7 cellular contexts compared by ENCODE assay signal in genomic region chr19:18203408-18203862, GRCh38. TPM values are rescaled to one million over a fixed set of nuclear protein-coding genes. Genes with fewer than 3 reads are reported as not detected.
DNase-seq lines count a peak whose midpoint lies in the region; ATAC-seq, FAIRE-seq and TF ChIP-seq lines count a peak whose summit lies in the region.

No MANE protein-coding gene starts in this region.

- ATAC-seq in left ventricle myocardium superior (peak; percentile 1), HG03432 (IDR thresholded peaks at IDR 0.05; ENCODE audit: unreplicated experiment) (no peak)

- no peak for TF ChIP-seq POLR2A in GM12892 (IDR thresholded peaks at IDR 0.05; ENCODE audit: low read depth, low read length)

- intact Hi-C loops in left ventricle myocardium superior (cut with micrococcal nuclease): loop anchor here (10.0 kb wide), 1 partner anchor 121 kb away; the partner anchor contains the start of gene LSM4

- peak; percentile 71 for FAIRE-seq in GM12892 (lab: Jason Lieb, UNC)
- FAIRE-seq in HTR-8/SVneo (lab: Jason Lieb, UNC): peak; percentile 81

- DNase-seq in GM12892 (ENCODE audit: insufficient read length): no peak
- no peak for DNase-seq in HTR-8/SVneo (ENCODE audit: insufficient read length, low spot score)
- peak; percentile 54 for DNase-seq in activated naive CD4-positive, alpha-beta T cell treated with anti-CD3 and anti-CD28 coated beads, Interleukin-2, amount 50 U/mL, for 16 hours
- peak; percentile 75 for DNase-seq in left ventricle myocardium superior
- peak; percentile 70 for DNase-seq in putamen (ENCODE audit: low spot score)
- no peak for DNase-seq in NK-92 treated with Interleukin-12 subunit alpha and Interleukin-12 subunit beta, amount 100 ng/mL, for 24 hours (lab: John Stamatoyannopoulos, UW)

RNA-seq across cellular contexts. Expression of gene RAB3A, which starts 0.4 kb away (rescaled TPM):
- polyA plus RNA-seq in GM12892 (2012; ENCODE audit: missing spikeins): 2.2 TPM
- 35.5 TPM for total RNA-seq in left ventricle myocardium superior

RNA-seq across cellular contexts. Expression of gene MPV17L2, which starts 10.4 kb away (rescaled TPM):
- 7.1 TPM for polyA plus RNA-seq in GM12892 (2012; ENCODE audit: missing spikeins)
- total RNA-seq in left ventricle myocardium superior: 9.0 TPM

RNA-seq across cellular contexts. Expression of gene PDE4C, which starts 22.8 kb away (rescaled TPM):
- polyA plus RNA-seq in GM12892 (2012; ENCODE audit: missing spikeins): 2.2 TPM
- total RNA-seq in left ventricle myocardium superior: 1.2 TPM

RNA-seq across cellular contexts. Expression of gene IFI30, which starts 29.8 kb away (rescaled TPM):
- polyA plus RNA-seq in GM12892 (2012; ENCODE audit: missing spikeins): 309 TPM
- 20.6 TPM for total RNA-seq in left ventricle myocardium superior

RNA-seq across cellular contexts. Expression of gene PIK3R2, which starts 50.5 kb away (rescaled TPM):
- 4.0 TPM for polyA plus RNA-seq in GM12892 (2012; ENCODE audit: missing spikeins)
- total RNA-seq in left ventricle myocardium superior: 29.6 TPM

Comparison
In these comparisons a context has a peak if more than half of its experiments do, and no peak if none do; other contexts are left out.
1. DNase-seq: peak in activated naive CD4-positive, alpha-beta T cell treated with anti-CD3 and anti-CD28 coated beads, Interleukin-2, amount 50 U/mL, for 16 hours (single experiment), left ventricle myocardium superior (single experiment) and putamen (single experiment); none in GM12892 (single experiment), HTR-8/SVneo (single experiment) and NK-92 treated with Interleukin-12 subunit alpha and Interleukin-12 subunit beta, amount 100 ng/mL, for 24 hours (single experiment).